In the genomic region with DNA sequence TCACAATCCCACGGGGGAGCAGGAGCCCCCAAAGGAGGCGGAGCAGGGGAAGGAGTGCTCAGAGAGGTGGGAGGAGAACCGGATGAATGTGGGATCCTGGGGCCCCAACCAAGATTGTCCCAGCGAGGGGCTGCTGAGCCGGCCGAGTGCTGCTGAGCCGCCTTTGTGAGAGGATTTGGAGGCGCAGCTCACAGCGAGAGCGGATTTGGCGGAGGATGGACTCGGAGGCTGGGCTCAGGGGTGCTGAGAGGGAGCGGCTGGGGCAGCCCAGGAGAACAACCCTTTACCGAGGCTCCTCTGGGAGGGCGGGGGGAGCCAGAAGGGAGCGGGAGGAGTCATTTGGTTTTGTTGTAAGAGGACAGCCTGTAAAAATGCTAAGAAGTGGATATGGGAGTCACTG, we compare ENCODE assay signal across 19 cellular contexts. TPM values are rescaled to one million over a fixed set of nuclear protein-coding genes. Genes with fewer than 3 reads are reported as not detected.
DNase-seq lines count a peak whose midpoint lies in the region; TF ChIP-seq lines count a peak whose summit lies in the region.
"Had no signal": no experiment of that assay in that cellular context is flagged by ENCODE, and none has a peak within 500 bp of the region (broad histone marks: within the 10 kb centered on the region; RNA-seq: fewer than 3 reads in every experiment).

No MANE protein-coding gene starts in this region.

- H3K9me3 Mint-ChIP-seq in brain (peaks cover 0 to 7% (median 0%) of the 10 kb centered on the region in 5 experiments), nephron (no peaks in the 10 kb centered on the region)
- H3K9me3 Mint-ChIP-seq: IgD-negative memory B cell had no signal

- TF ChIP-seq CTCF in brain (conservative IDR thresholded peaks at IDR 0.05) (no peak), nephron (IDR thresholded peaks at IDR 0.05; ENCODE audit: unreplicated experiment in 3 of 3) (no peak), brain microvascular endothelial cell (IDR thresholded peaks at IDR 0.05; ENCODE audit: low read depth, low read length, missing control alignments) (no peak)

- H3K27me3 ChIP-seq in HUES48 (ENCODE audit: control insufficient read depth, insufficient read depth, low read length) (no peaks in the 10 kb centered on the region), iPS-18a (ENCODE audit: control insufficient read depth, insufficient read depth, low read length) (peaks cover 15% of the 10 kb centered on the region), brain microvascular endothelial cell (replicated peaks) (no peaks in the 10 kb centered on the region)

- H3K27ac ChIP-seq in HUES48 (ENCODE audit: low read depth, low read length), result peak overlapping the region; percentile 29
- H3K27ac ChIP-seq in iPS-18a (ENCODE audit: low read length), result no peak overlapping the region
- H3K27ac ChIP-seq in brain microvascular endothelial cell, result no peak overlapping the region
- H3K27ac ChIP-seq: SJSA1 had no signal

- H3K36me3 Mint-ChIP-seq in brain (no peaks in the 10 kb centered on the region), nephron (ENCODE audit: low read depth) (no peaks in the 10 kb centered on the region)
- H3K36me3 Mint-ChIP-seq: IgD-negative memory B cell had no signal

- H3K9ac ChIP-seq in HUES48 (ENCODE audit: low read depth, low read length) (no peak overlapping the region), iPS-18a (ENCODE audit: low read length) (no peak overlapping the region)

- H3K4me3 ChIP-seq in HUES48 (ENCODE audit: low read depth, low read length) (no peak overlapping the region), iPS-18a (ENCODE audit: low read length) (peak overlapping the region; percentile 1), brain microvascular endothelial cell (ENCODE audit: low read depth, low read length) (no peak overlapping the region)
- H3K4me3 ChIP-seq: SJSA1 had no signal

- H3K4me3 Mint-ChIP-seq in brain, result peak overlapping the region in 2 of 5 experiments; percentile 23 to 62
- peak overlapping the region in 1 of 3 experiments; percentile 18 for H3K4me3 Mint-ChIP-seq in nephron
- H3K4me3 Mint-ChIP-seq: IgD-negative memory B cell had no signal

- H3K27ac Mint-ChIP-seq in brain (peak overlapping the region in 4 of 5 experiments; percentile 14 to 85 (median 82)), nephron (peak overlapping the region in 2 of 3 experiments; percentile 41 to 44)
- H3K27ac Mint-ChIP-seq: IgD-negative memory B cell had no signal

- H3K4me1 Mint-ChIP-seq in brain (peaks cover 82% of the 10 kb centered on the region), nephron (peaks cover 30% of the 10 kb centered on the region)

- H3K9me3 ChIP-seq in HUES48 (ENCODE audit: control insufficient read depth, insufficient read depth, low read length) (no peaks in the 10 kb centered on the region), iPS-18a (ENCODE audit: control insufficient read depth, low read depth, low read length) (no peaks in the 10 kb centered on the region)
- H3K9me3 ChIP-seq: BE2C, SJSA1 had no signal

- DNase-seq in NAMALWA (ENCODE audit: low spot score), result no peak
- no peak for DNase-seq in brain microvascular endothelial cell
- no peak for DNase-seq in DMS 273 treated with DMSO at 0.1 percent for 48 hours (lab: John Stamatoyannopoulos, UW)
- DNase-seq in stimulated activated CD4-positive, alpha-beta T cell treated with anti-CD3 and anti-CD28 coated beads, Interleukin-4, amount 100 ng/mL, for 1 hour, result no peak
- DNase-seq: BE2C, EL, GF-D8, NCI-H1105 treated with DMSO at 0.1 percent for 48 hours, NCI-H1694 treated with DMSO at 0.1 percent for 48 hours, NCI-H2081 treated with DMSO at 0.1 percent for 48 hours, NCI-H2171 treated with DMSO at 0.1 percent for 48 hours, NCI-H526, OCI-M1 had no signal

- H3K4me1 ChIP-seq in HUES48 (ENCODE audit: control insufficient read depth, insufficient read depth, low read length) (peaks cover 48% of the 10 kb centered on the region), iPS-18a (ENCODE audit: control insufficient read depth, low read depth, low read length) (peaks cover 42% of the 10 kb centered on the region)
- H3K4me1 ChIP-seq: BE2C, SJSA1 had no signal

- H3K27me3 Mint-ChIP-seq in brain, result peaks cover 12% of the 10 kb centered on the region
- H3K27me3 Mint-ChIP-seq in nephron (ENCODE audit: low read depth), result peaks cover 56% of the 10 kb centered on the region

- in situ Hi-C loops in brain microvascular endothelial cell (cut with HindIII; ENCODE audit: low pct_ligation_motif_present, low sequenced_read_pairs), result no loop called here

- H3K36me3 ChIP-seq in HUES48 (ENCODE audit: control insufficient read depth, insufficient read depth, low read length) (no peaks in the 10 kb centered on the region), iPS-18a (ENCODE audit: control insufficient read depth, low read depth, low read length) (no peaks in the 10 kb centered on the region), brain microvascular endothelial cell (replicated peaks) (no peaks in the 10 kb centered on the region)
- H3K36me3 ChIP-seq: BE2C, SJSA1 had no signal

RNA-seq across cellular contexts. Expression of a gene that starts 23.0 kb away (rescaled TPM):
- 1.6 TPM for polyA plus RNA-seq in brain (ENCODE audit: insufficient read depth, low read depth, low replicate concordance)
- polyA plus RNA-seq: IgD-negative memory B cell had no signal
